Comparison of ENCODE assay signal across 9 cellular contexts in genomic region chr4:74098628-74098995, GRCh38. TPM values are rescaled to one million over a fixed set of nuclear protein-coding genes. Genes with fewer than 3 reads are reported as not detected.
DNase-seq lines count a peak whose midpoint lies in the region; ATAC-seq, FAIRE-seq and TF ChIP-seq lines count a peak whose summit lies in the region.
"Had no signal": no experiment of that assay in that cellular context is flagged by ENCODE, and none has a peak within 500 bp of the region (broad histone marks: within the 10 kb centered on the region; RNA-seq: fewer than 3 reads in every experiment).

No MANE protein-coding gene starts in this region.

- TF ChIP-seq RAD21 in K562 (CRISPR knock-in tag; conservative IDR thresholded peaks at IDR 0.05 in 1 of 2, IDR thresholded peaks at IDR 0.05 in 1 of 2): no peak

- WGBS in K562 (ENCODE audit: insufficient coverage, low coverage, missing lambda C conversion rate): 0% methylated on average over 14 of the region's 24 CpGs

- H2AFZ ChIP-seq in K562 (ENCODE audit: low read depth, low read length): peak overlapping the region; percentile 90

- ATAC-seq in K562 (no peak), left colon (no peak), GM19023 (IDR thresholded peaks at IDR 0.05; ENCODE audit: unreplicated experiment) (no peak), HG03139 (IDR thresholded peaks at IDR 0.05; ENCODE audit: unreplicated experiment) (no peak)

- POLR2A ChIA-PET in K562 (lab: Yijun Ruan, JAX): interaction anchor here (0.7 to 3.5 kb wide), 16 partner anchors 11 to 217 kb away, joined by 3 to 18 read pairs (median 4); partner anchors contain the start of gene CXCL3

- H3K36me3 ChIP-seq in K562 (ENCODE audit: control insufficient read depth, insufficient read depth, low read length): peaks cover 14% of the 10 kb centered on the region; the same call in 1 of the 3 replicates

- no TSS peak for BruUV-seq in K562 (replicated peaks; lab: Mats Ljungman, UMichigan)

- peaks cover 61% of the 10 kb centered on the region for H3K27me3 Mint-ChIP-seq in T-helper 1 cell treated with Interleukin-12 subunit alpha and Interleukin-12 subunit beta and Interleukin-4 antibody, amounts not matched to agents 30 μg/mL and 1 μg/mL, for 36 hours (ENCODE audit: low read depth)

- H3K36me3 Mint-ChIP-seq in T-helper 1 cell treated with Interleukin-12 subunit alpha and Interleukin-12 subunit beta and Interleukin-4 antibody, amounts not matched to agents 30 μg/mL and 1 μg/mL, for 36 hours (ENCODE audit: low read depth): peaks cover 2% of the 10 kb centered on the region

- CTCF ChIA-PET in K562 (lab: Yijun Ruan, JAX; ENCODE audit: low intra/inter-chr PET ratio): no interaction called here

- no peak for FAIRE-seq in K562 (lab: Jason Lieb, UNC)
- FAIRE-seq: A204.1 had no signal

- no peak for TF ChIP-seq POLR2A in K562 (conservative IDR thresholded peaks at IDR 0.05)

- H3K9me1 ChIP-seq in K562 (ENCODE audit: control insufficient read depth, insufficient read depth, low read length): no peaks in the 10 kb centered on the region

- peak overlapping the region; percentile 93 for H3K27ac ChIP-seq in K562 (ENCODE audit: extremely low read depth, low read depth, low read length)
- H3K27ac ChIP-seq in substantia nigra (ENCODE audit: low read depth, low read length, poor library complexity, severe bottlenecking): peak overlapping the region; percentile 39

- H3K27ac Mint-ChIP-seq in T-helper 1 cell treated with Interleukin-12 subunit alpha and Interleukin-12 subunit beta and Interleukin-4 antibody, amounts not matched to agents 30 μg/mL and 1 μg/mL, for 36 hours: no peak overlapping the region

- intact Hi-C loops in K562 (cut with micrococcal nuclease) (loop anchor here (2.0 to 5.0 kb wide), 3 partner anchors 60 to 391 kb away; partner anchors contain the start of genes CXCL1 and CXCL3), left colon (cut with DNase I, micrococcal nuclease) (no loop called here)

- H3K4me3 ChIP-seq in K562: peak overlapping the region; percentile 75

- H3K4me3 Mint-ChIP-seq in T-helper 1 cell treated with Interleukin-12 subunit alpha and Interleukin-12 subunit beta and Interleukin-4 antibody, amounts not matched to agents 30 μg/mL and 1 μg/mL, for 36 hours: peak overlapping the region; percentile 77

- no peak for TF ChIP-seq CTCF in K562 (IDR thresholded peaks at IDR 0.05 in 2 of 3, conservative IDR thresholded peaks at IDR 0.05 in 1 of 3; ENCODE audit: insufficient read depth in 2 of 3, low read depth in 1 of 3, low read length in 3 of 3)

- H3K4me1 Mint-ChIP-seq in T-helper 1 cell treated with Interleukin-12 subunit alpha and Interleukin-12 subunit beta and Interleukin-4 antibody, amounts not matched to agents 30 μg/mL and 1 μg/mL, for 36 hours (ENCODE audit: low read depth): peaks cover 2% of the 10 kb centered on the region

- H3K9ac ChIP-seq in K562 (ENCODE audit: insufficient read depth in 1 of 2, low read depth in 2 of 2, low read length in 2 of 2): peak overlapping the region; percentile 94

- no peaks in the 10 kb centered on the region for H4K20me1 ChIP-seq in K562 (replicated peaks; ENCODE audit: control insufficient read depth, insufficient read depth, low read length)

- DNase-seq in T-helper 1 cell (no peak), K562 (ENCODE audit: extremely low read depth in 1 of 4, low spot score in 3 of 4) (peak in 1 of 4 experiments; percentile 37), left colon (peak; percentile 30 to 31), substantia nigra (lab: John Stamatoyannopoulos, UW) (peak in 3 of 49 donors; percentile 10 to 23 (median 17)), NOMO-1 treated with DMSO at 0.1 percent for 48 hours (lab: John Stamatoyannopoulos, UW; ENCODE audit: unreplicated experiment) (no peak)

- H3K4me2 ChIP-seq in K562 (ENCODE audit: insufficient read depth, low read length): peak overlapping the region; percentile 96

- H3K9me3 Mint-ChIP-seq in T-helper 1 cell treated with Interleukin-12 subunit alpha and Interleukin-12 subunit beta and Interleukin-4 antibody, amounts not matched to agents 30 μg/mL and 1 μg/mL, for 36 hours: no peaks in the 10 kb centered on the region

- H3K4me1 ChIP-seq in K562 (replicated peaks in 1 of 2; ENCODE audit: control insufficient read depth in 2 of 2, insufficient read depth in 2 of 2, low read length in 2 of 2): peaks cover 17 to 39% of the 10 kb centered on the region in 2 experiments; a peak in 4 of 5 replicates

- H3K9me3 ChIP-seq in K562 (replicated peaks; ENCODE audit: control insufficient read depth, insufficient read depth, low read depth, low read length): no peaks in the 10 kb centered on the region

- H3K79me2 ChIP-seq in K562 (ENCODE audit: control insufficient read depth, insufficient read depth, low read length): peaks cover 23% of the 10 kb centered on the region

- in situ Hi-C loops in K562 (cut with MboI): no loop called here

- no peaks in the 10 kb centered on the region for H3K27me3 ChIP-seq in K562 (ENCODE audit: control insufficient read depth in 2 of 2, insufficient read depth in 2 of 2, low read length in 2 of 2)

- no peak for TF ChIP-seq EP300 in K562 (IDR thresholded peaks at IDR 0.05; ENCODE audit: low read length)

TF ChIP-seq in K562, 482 proteins besides CTCF, POLR2A, EP300 and RAD21 (continues in another document):
- TF ChIP-seq, protein P1, sequence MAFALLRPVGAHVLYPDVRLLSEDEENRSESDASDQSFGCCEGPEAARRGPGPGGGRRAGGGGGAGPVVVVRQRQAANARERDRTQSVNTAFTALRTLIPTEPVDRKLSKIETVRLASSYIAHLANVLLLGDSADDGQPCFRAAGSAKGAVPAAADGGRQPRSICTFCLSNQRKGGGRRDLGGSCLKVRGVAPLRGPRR (CRISPR knock-in tag; IDR thresholded peaks at IDR 0.05): no peak
- no peak for TF ChIP-seq BDP1 (IDR thresholded peaks at IDR 0.05; ENCODE audit: insufficient read depth, insufficient read length)
- TF ChIP-seq MLLT1 (IDR thresholded peaks at IDR 0.05): peak; percentile 70 to 76; a peak in 3 of 4 replicates
- TF ChIP-seq NFE2L1 (tag; IDR thresholded peaks at IDR 0.05; ENCODE audit: borderline replicate concordance, low read depth): no peak
- TF ChIP-seq ZNF384 (IDR thresholded peaks at IDR 0.05; ENCODE audit: low read depth, low read length): no peak
- TF ChIP-seq MCM2 (IDR thresholded peaks at IDR 0.05; ENCODE audit: low read depth): no peak
- no peak for TF ChIP-seq HMG20B (CRISPR knock-in tag; IDR thresholded peaks at IDR 0.05)
- no peak for TF ChIP-seq KDM5B (IDR thresholded peaks at IDR 0.05; ENCODE audit: insufficient replicate concordance, low read depth, low read length)

RNA-seq across cellular contexts. Expression of gene CXCL2, which starts 0.4 kb away (rescaled TPM):
- total RNA-seq in K562 (2011; cell fraction: chromatin; rRNA removed; ENCODE audit: low replicate concordance): 18.7 and 19.8 TPM in 2 replicates
- total RNA-seq in K562 (2011; cell fraction: nucleolus; rRNA removed): 17.1 and 21.3 TPM in 2 replicates
- 15.0 and 18.9 TPM in 2 replicates for total RNA-seq in K562 (2011; cell fraction: nucleoplasm; rRNA removed)
- total RNA-seq in K562 (2014; rRNA removed) (8.1 and 10.8 TPM in 2 replicates), K562 (2014; rRNA removed; fragmentation: Illumina TruSeq; extraction: Trizol) (4.8 and 5.6 TPM in 2 replicates), K562 (2015; rRNA removed; fragmentation: Illumina TruSeq; extraction: Trizol) (3.1 and 4.1 TPM in 2 replicates), K562 (2021) (8.5 and 12.5 TPM in 2 replicates), left colon (10 to 100 TPM in 1 of 2 donors, 1 to 10 TPM in 1; 5.1 to 32.8 TPM)
- polyA plus RNA-seq in K562 (2011; rRNA removed) (1.2 and 3.5 TPM in 2 replicates), K562 (2014; fragmentation: Illumina TruSeq; extraction: Trizol) (3.5 and 4.7 TPM in 2 replicates), K562 (2014; fragmentation: Nextera tagmentation; extraction: Ambion mirVana) (1 to 10 TPM; 2.3 to 2.5 TPM), K562 (2014; rRNA removed) (9.4 and 10.9 TPM in 2 replicates)
- 1.0 and 2.1 TPM in 2 replicates for polyA plus RNA-seq in K562 (2011; cell fraction: cytosol; rRNA removed)
- 6.5 and 27.0 TPM in 2 replicates for polyA plus RNA-seq in K562 (2011; cell fraction: nucleus; rRNA removed)
- 6.9 and 14.0 TPM in 2 replicates for polyA plus RNA-seq in K562 (2012)
- 1.7 and 5.4 TPM in 2 replicates for polyA minus RNA-seq in K562 (2011; rRNA and poly(A)+ RNA removed)
- polyA minus RNA-seq in K562 (2011; cell fraction: cytosol; rRNA and poly(A)+ RNA removed): 5.2 and 5.6 TPM in 2 replicates
- polyA minus RNA-seq in K562 (2011; cell fraction: nucleus; rRNA and poly(A)+ RNA removed): 8.7 and 20.3 TPM in 2 replicates

RNA-seq across cellular contexts. Expression of gene MTHFD2L, which starts 59.3 kb away (rescaled TPM):
- 20.6 and 60.4 TPM in 2 replicates for total RNA-seq in K562 (2011; cell fraction: chromatin; rRNA removed; ENCODE audit: low replicate concordance)
- total RNA-seq in K562 (2011; cell fraction: nucleolus; rRNA removed): 15.3 and 17.2 TPM in 2 replicates
- total RNA-seq in K562 (2011; cell fraction: nucleoplasm; rRNA removed): 39.8 and 80.6 TPM in 2 replicates
- total RNA-seq in K562 (2014; rRNA removed) (26.7 and 38.1 TPM in 2 replicates), K562 (2014; rRNA removed; fragmentation: Illumina TruSeq; extraction: Trizol) (32.5 and 35.7 TPM in 2 replicates), K562 (2015; rRNA removed; fragmentation: Illumina TruSeq; extraction: Trizol) (24.0 and 26.6 TPM in 2 replicates), K562 (2021) (24.6 and 27.7 TPM in 2 replicates), left colon (1 to 10 TPM; 8.2 to 8.7 TPM)
- polyA plus RNA-seq in K562 (2011; rRNA removed) (26.3 and 39.0 TPM in 2 replicates), K562 (2014; fragmentation: Illumina TruSeq; extraction: Trizol) (19.1 and 19.7 TPM in 2 replicates), K562 (2014; fragmentation: Nextera tagmentation; extraction: Ambion mirVana) (10 to 100 TPM; 10.0 to 13.7 TPM), K562 (2014; rRNA removed) (26.0 and 29.8 TPM in 2 replicates)
- polyA plus RNA-seq in K562 (2011; cell fraction: cytosol; rRNA removed): 6.3 and 12.8 TPM in 2 replicates
- 24.4 and 28.3 TPM in 2 replicates for polyA plus RNA-seq in K562 (2011; cell fraction: nucleus; rRNA removed)
- polyA plus RNA-seq in K562 (2012): 19.8 and 20.1 TPM in 2 replicates
- polyA minus RNA-seq in K562 (2011; rRNA and poly(A)+ RNA removed): 26.0 and 28.5 TPM in 2 replicates
- polyA minus RNA-seq in K562 (2011; cell fraction: cytosol; rRNA and poly(A)+ RNA removed): 8.8 and 9.2 TPM in 2 replicates
- 47.9 and 57.3 TPM in 2 replicates for polyA minus RNA-seq in K562 (2011; cell fraction: nucleus; rRNA and poly(A)+ RNA removed)

Comparison
In these comparisons a context has a peak if more than half of its experiments do, and no peak if none do; other contexts are left out.
1. DNase-seq: peak in left colon (2 of 2); none in T-helper 1 cell (0 of 5) and NOMO-1 treated with DMSO at 0.1 percent for 48 hours (single experiment).